18 cellular contexts compared by ENCODE assay signal in genomic region chr20:18524646-18525045, GRCh38. TPM values are rescaled to one million over a fixed set of nuclear protein-coding genes. Genes with fewer than 3 reads are reported as not detected.
DNase-seq lines count a peak whose midpoint lies in the region; ATAC-seq, FAIRE-seq and TF ChIP-seq lines count a peak whose summit lies in the region.
"Had no signal": no experiment of that assay in that cellular context is flagged by ENCODE, and none has a peak within 500 bp of the region (broad histone marks: within the 10 kb centered on the region; RNA-seq: fewer than 3 reads in every experiment).

No MANE protein-coding gene starts in this region.

- peak; percentile 59 for DNase-seq in Caki2 (ENCODE audit: low read depth)
- DNase-seq in LHCN-M2 (ENCODE audit: low read depth), result peak; percentile 75
- peak; percentile 81 for DNase-seq in bronchial epithelial cell (ENCODE audit: low read depth)
- DNase-seq in myocyte (ENCODE audit: low read depth), result peak; percentile 19
- DNase-seq in DMS 273 (lab: John Stamatoyannopoulos, UW; ENCODE audit: unreplicated experiment), result no peak
- no peak for DNase-seq in naive thymus-derived CD4-positive, alpha-beta T cell
- DNase-seq in NCI-H1417 (lab: John Stamatoyannopoulos, UW), result no peak
- DNase-seq: CD4-positive, CD25-positive, alpha-beta regulatory T cell; effector memory CD8-positive, alpha-beta T cell; heart right ventricle; naive thymus-derived CD8-positive, alpha-beta T cell; stimulated activated CD4-positive, alpha-beta T cell treated with anti-CD3 and anti-CD28 coated beads, Interleukin-4, amount 100 ng/mL, for 24 hours; upper lobe of left lung; WERI-Rb-1 had no signal

- no peaks in the 10 kb centered on the region for H3K4me1 ChIP-seq in naive thymus-derived CD4-positive, alpha-beta T cell (ENCODE audit: control insufficient read depth in 2 of 2, insufficient read depth in 2 of 2, low read length in 2 of 2)
- H3K4me1 ChIP-seq: heart right ventricle, upper lobe of left lung had no signal

- H3K9me3 Mint-ChIP-seq in naive thymus-derived CD4-positive, alpha-beta T cell, result no peaks in the 10 kb centered on the region
- H3K9me3 Mint-ChIP-seq: CD4-positive, CD25-positive, alpha-beta regulatory T cell; effector memory CD8-positive, alpha-beta T cell; naive thymus-derived CD8-positive, alpha-beta T cell had no signal

- H3K4me3 ChIP-seq in bronchial epithelial cell (ENCODE audit: low read depth, low read length), result no peak overlapping the region
- H3K4me3 ChIP-seq in naive thymus-derived CD4-positive, alpha-beta T cell (ENCODE audit: low read length), result no peak overlapping the region
- H3K4me3 ChIP-seq: cardiac muscle cell, heart right ventricle, SK-N-MC, upper lobe of left lung had no signal

- no peaks in the 10 kb centered on the region for H3K27me3 ChIP-seq in bronchial epithelial cell (ENCODE audit: control insufficient read depth, insufficient read depth, low read length)
- H3K27me3 ChIP-seq in naive thymus-derived CD4-positive, alpha-beta T cell (ENCODE audit: control insufficient read depth in 2 of 2, insufficient read depth in 2 of 2, low read length in 2 of 2), result no peaks in the 10 kb centered on the region
- H3K27me3 ChIP-seq: cardiac muscle cell, heart right ventricle, upper lobe of left lung had no signal

- H3K4me3 Mint-ChIP-seq in naive thymus-derived CD4-positive, alpha-beta T cell, result no peak overlapping the region
- H3K4me3 Mint-ChIP-seq: CD4-positive, CD25-positive, alpha-beta regulatory T cell; effector memory CD8-positive, alpha-beta T cell; naive thymus-derived CD8-positive, alpha-beta T cell had no signal

- POLR2A ChIA-PET in naive thymus-derived CD4-positive, alpha-beta T cell (lab: Charles Lee), result interaction anchor here (0.6 kb wide), 1 partner anchor 57 kb away, joined by 3 read pairs; no protein-coding TSS in a partner anchor

- CTCF ChIA-PET in naive thymus-derived CD4-positive, alpha-beta T cell (lab: Charles Lee), result no interaction called here

- H3K27me3 Mint-ChIP-seq in naive thymus-derived CD4-positive, alpha-beta T cell, result no peaks in the 10 kb centered on the region
- H3K27me3 Mint-ChIP-seq: CD4-positive, CD25-positive, alpha-beta regulatory T cell; effector memory CD8-positive, alpha-beta T cell; naive thymus-derived CD8-positive, alpha-beta T cell had no signal

- peak overlapping the region in 2 of 9 donors; percentile 49 to 60 for H3K27ac Mint-ChIP-seq in naive thymus-derived CD4-positive, alpha-beta T cell

- no peak for FAIRE-seq in bronchial epithelial cell (lab: Jason Lieb, UNC)
- FAIRE-seq: H1 had no signal

- H3K36me3 Mint-ChIP-seq in naive thymus-derived CD4-positive, alpha-beta T cell, result peaks cover 22 to 44% (median 28%) of the 10 kb centered on the region in 5 donors

- peaks cover 22% of the 10 kb centered on the region for H3K36me3 ChIP-seq in bronchial epithelial cell (ENCODE audit: control insufficient read depth, insufficient read depth, low read length)
- H3K36me3 ChIP-seq in naive thymus-derived CD4-positive, alpha-beta T cell (ENCODE audit: control insufficient read depth in 2 of 3, insufficient read depth in 3 of 3, low read length in 3 of 3), result peaks cover 19 to 61% (median 30%) of the 10 kb centered on the region in 3 experiments

- H3K4me1 Mint-ChIP-seq in naive thymus-derived CD4-positive, alpha-beta T cell, result peaks cover 0 to 4% (median 0%) of the 10 kb centered on the region in 7 donors
- H3K4me1 Mint-ChIP-seq: CD4-positive, CD25-positive, alpha-beta regulatory T cell had no signal

- TF ChIP-seq CTCF in bronchial epithelial cell (IDR thresholded peaks at IDR 0.05; ENCODE audit: insufficient read depth, low read length, severe bottlenecking), result no peak

- intact Hi-C loops in naive thymus-derived CD4-positive, alpha-beta T cell (cut with micrococcal nuclease), result loop anchor here in 1 of 2 donors (5.0 kb wide), 1 partner anchor 112 kb away; no protein-coding TSS in a partner anchor

- no peaks in the 10 kb centered on the region for H3K9me3 ChIP-seq in naive thymus-derived CD4-positive, alpha-beta T cell (ENCODE audit: control insufficient read depth in 2 of 3, low read length in 3 of 3)
- H3K9me3 ChIP-seq: heart right ventricle, upper lobe of left lung had no signal

- in situ Hi-C loops in Caki2 (cut with HindIII; ENCODE audit: low pct_unique_long_range_greater_than_20kb, low sequenced_read_pairs), result no loop called here

- no peak for ATAC-seq in HG03378 (IDR thresholded peaks at IDR 0.05; ENCODE audit: unreplicated experiment)
- ATAC-seq in naive thymus-derived CD4-positive, alpha-beta T cell, result no peak
- ATAC-seq: effector memory CD8-positive, alpha-beta T cell; heart right ventricle; naive thymus-derived CD8-positive, alpha-beta T cell had no signal

- no peak overlapping the region for H3K27ac ChIP-seq in naive thymus-derived CD4-positive, alpha-beta T cell (ENCODE audit: low read depth, low read length)
- H3K27ac ChIP-seq: cardiac muscle cell, heart right ventricle, SK-N-MC, upper lobe of left lung, WERI-Rb-1 had no signal

RNA-seq across cellular contexts. Expression of gene SEC23B, which starts 16.9 kb away (rescaled TPM):
- 71.7 and 74.9 TPM in 2 replicates for total RNA-seq in Caki2 (2014; rRNA removed; shearing (Covaris generic); ENCODE audit: low replicate concordance)
- total RNA-seq in LHCN-M2 (2014; rRNA removed), result 48.7 and 56.7 TPM in 2 replicates
- polyA plus RNA-seq in LHCN-M2 (2012), result 37.8 TPM
- total RNA-seq in bronchial epithelial cell, result 81.6 and 119 TPM in 2 replicates
- total RNA-seq in myocyte, result 23.3 and 28.0 TPM in 2 replicates
- 35.8 TPM for polyA plus RNA-seq in myocyte (2012)
- total RNA-seq in naive thymus-derived CD4-positive, alpha-beta T cell, result 100 to 1,000 TPM in 1 of 5 experiments, 10 to 100 TPM in 4; 39.0 to 102 (median 40.9) TPM
- polyA plus RNA-seq in naive thymus-derived CD4-positive, alpha-beta T cell, result 10 to 100 TPM; 38.7 to 53.4 TPM

RNA-seq across cellular contexts. Expression of gene RBBP9, which starts 27.6 kb away (rescaled TPM):
- 34.0 and 48.8 TPM in 2 replicates for total RNA-seq in Caki2 (2014; rRNA removed; shearing (Covaris generic); ENCODE audit: low replicate concordance)
- total RNA-seq in LHCN-M2 (2014; rRNA removed) (23.6 and 31.3 TPM in 2 replicates), bronchial epithelial cell (12.0 and 18.2 TPM in 2 replicates), myocyte (9.0 and 23.0 TPM in 2 replicates)
- polyA plus RNA-seq in LHCN-M2 (2012), result 9.4 TPM
- polyA plus RNA-seq in myocyte (2012), result 9.9 TPM
- total RNA-seq in naive thymus-derived CD4-positive, alpha-beta T cell, result 10 to 100 TPM in 1 of 5 experiments, 1 to 10 TPM in 4; 4.9 to 16.4 (median 6.1) TPM
- 1 to 10 TPM; 6.9 to 8.1 TPM for polyA plus RNA-seq in naive thymus-derived CD4-positive, alpha-beta T cell

RNA-seq across cellular contexts. Expression of gene SMIM26, which starts 42.6 kb away (rescaled TPM):
- 145 and 161 TPM in 2 replicates for total RNA-seq in Caki2 (2014; rRNA removed; shearing (Covaris generic); ENCODE audit: low replicate concordance)
- total RNA-seq in LHCN-M2 (2014; rRNA removed), result 84.3 and 88.0 TPM in 2 replicates
- polyA plus RNA-seq in LHCN-M2 (2012), result 106 TPM
- 108 and 186 TPM in 2 replicates for total RNA-seq in bronchial epithelial cell
- total RNA-seq in myocyte, result 93.0 and 130 TPM in 2 replicates
- polyA plus RNA-seq in myocyte (2012), result 112 TPM
- 10 to 100 TPM; 51.2 to 78.4 (median 69.5) TPM for total RNA-seq in naive thymus-derived CD4-positive, alpha-beta T cell
- polyA plus RNA-seq in naive thymus-derived CD4-positive, alpha-beta T cell, result 100 to 1,000 TPM; 189 to 262 TPM

RNA-seq across cellular contexts. Expression of gene POLR3F, which starts 57.5 kb away (rescaled TPM):
- total RNA-seq in Caki2 (2014; rRNA removed; shearing (Covaris generic); ENCODE audit: low replicate concordance), result 4.2 and 7.8 TPM in 2 replicates
- total RNA-seq in LHCN-M2 (2014; rRNA removed) (14.8 and 15.4 TPM in 2 replicates), bronchial epithelial cell (6.3 and 9.1 TPM in 2 replicates), myocyte (12.5 and 18.2 TPM in 2 replicates)
- polyA plus RNA-seq in LHCN-M2 (2012), result 4.7 TPM
- 6.9 TPM for polyA plus RNA-seq in myocyte (2012)
- 10 to 100 TPM in 3 of 5 experiments, 1 to 10 TPM in 2; 5.0 to 13.5 (median 11.5) TPM for total RNA-seq in naive thymus-derived CD4-positive, alpha-beta T cell
- polyA plus RNA-seq in naive thymus-derived CD4-positive, alpha-beta T cell, result 1 to 10 TPM; 8.9 to 9.3 TPM

RNA-seq across cellular contexts. Expression of gene DZANK1, which starts 57.8 kb away (rescaled TPM):
- 2.7 and 5.0 TPM in 2 replicates for total RNA-seq in Caki2 (2014; rRNA removed; shearing (Covaris generic); ENCODE audit: low replicate concordance)
- 1.2 and 2.2 TPM in 2 replicates for total RNA-seq in LHCN-M2 (2014; rRNA removed)
- polyA plus RNA-seq in LHCN-M2 (2012), result 0.84 TPM
- 0.26 and 0.64 TPM in 2 replicates for total RNA-seq in bronchial epithelial cell
- 0.32 and 1.1 TPM in 2 replicates for total RNA-seq in myocyte
- polyA plus RNA-seq in myocyte (2012), result 2.0 TPM
- total RNA-seq in naive thymus-derived CD4-positive, alpha-beta T cell, result 1 to 10 TPM; 1.2 to 3.5 (median 2.9) TPM
- polyA plus RNA-seq in naive thymus-derived CD4-positive, alpha-beta T cell, result under 1 TPM; 0.34 to 0.79 TPM

Comparison
In these comparisons a context has a peak if more than half of its experiments do, and no peak if none do; other contexts are left out.
1. DNase-seq: peak in Caki2 (single experiment), LHCN-M2 (single experiment), bronchial epithelial cell (single experiment) and myocyte (single experiment); none in DMS 273 (single experiment), naive thymus-derived CD4-positive, alpha-beta T cell (0 of 9) and NCI-H1417 (0 of 3).